ENCODE assay signal across 9 cellular contexts in genomic region chr18:2948038-2948437, GRCh38.
DNase-seq lines count a peak whose midpoint lies in the region; ATAC-seq and TF ChIP-seq lines count a peak whose summit lies in the region.
"Had no signal": no experiment of that assay in that cellular context is flagged by ENCODE, and none has a peak within 500 bp of the region (broad histone marks: within the 10 kb centered on the region; RNA-seq: fewer than 3 reads in every experiment).

No MANE protein-coding gene starts in this region.

- no peaks in the 10 kb centered on the region for H3K79me2 ChIP-seq in smooth muscle cell (ENCODE audit: low read depth)

- H3K4me1 ChIP-seq in cardiac muscle cell (ENCODE audit: low read depth) (peaks cover 7% of the 10 kb centered on the region), smooth muscle cell (ENCODE audit: low read depth) (no peaks in the 10 kb centered on the region), spleen (peaks cover 0 to 39% (median 3%) of the 10 kb centered on the region in 6 donors)

- 57% methylated on average over 3 of the region's 3 CpGs for WGBS in smooth muscle cell (ENCODE audit: low lambda C conversion rate)
- WGBS in spleen, 5 donors = 43 to 57% (median 44%) methylated on average over 3 of the region's 3 CpGs

- DNase-seq in NCI-H82 (lab: John Stamatoyannopoulos, UW) (peak; percentile 16), NCI-H82 treated with DMSO at 0.1 percent for 48 hours (lab: John Stamatoyannopoulos, UW; ENCODE audit: unreplicated experiment) (no peak), cardiac muscle cell (ENCODE audit: low read depth in 1 of 2, low spot score in 1 of 2) (peak; percentile 42 to 78), smooth muscle cell (lab: John Stamatoyannopoulos, UW; ENCODE audit: unreplicated experiment) (no peak), SKM-1 treated with dmso at 0.1 percent for 144 hours (lab: John Stamatoyannopoulos, UW; ENCODE audit: unreplicated experiment) (no peak), spleen (no peak)
- DNase-seq: CD4-positive, CD25-positive, alpha-beta regulatory T cell had no signal

- ATAC-seq in SK-N-SH treated with all-trans-retinoic acid at 6 μM for 48 hours = peak; percentile 65; the same call in 2 of the 3 replicates
- no peak for ATAC-seq in HG03097 (IDR thresholded peaks at IDR 0.05; ENCODE audit: low FRiP score, unreplicated experiment)

- H3K36me3 ChIP-seq in cardiac muscle cell (peaks cover 23% of the 10 kb centered on the region), smooth muscle cell (ENCODE audit: low read depth) (peaks cover 17% of the 10 kb centered on the region), spleen (peaks cover 0 to 78% (median 41%) of the 10 kb centered on the region in 6 donors)

- H3K27me3 ChIP-seq in cardiac muscle cell (no peaks in the 10 kb centered on the region), smooth muscle cell (ENCODE audit: low read depth) (no peaks in the 10 kb centered on the region), spleen (replicated peaks in 1 of 7) (no peaks in the 10 kb centered on the region)

- H3K27ac ChIP-seq in cardiac muscle cell = peak overlapping the region; percentile 48
- no peak overlapping the region for H3K27ac ChIP-seq in smooth muscle cell (ENCODE audit: low read depth)
- H3K27ac ChIP-seq in spleen = no peak overlapping the region

- intact Hi-C loops in spleen (cut with DNase I; ENCODE audit: low total_unique reads) = no loop called here

- H3K9me3 ChIP-seq in cardiac muscle cell (ENCODE audit: low read depth) (no peaks in the 10 kb centered on the region), smooth muscle cell (replicated peaks; ENCODE audit: low read depth) (no peaks in the 10 kb centered on the region), spleen (no peaks in the 10 kb centered on the region)

- peaks cover 6% of the 10 kb centered on the region for H4K20me1 ChIP-seq in smooth muscle cell (ENCODE audit: low read depth)

- H3F3A ChIP-seq in smooth muscle cell (ENCODE audit: low read depth) = no peaks in the 10 kb centered on the region

- no peak overlapping the region for H2AFZ ChIP-seq in smooth muscle cell (ENCODE audit: low read depth)

- no peak overlapping the region for H3K4me2 ChIP-seq in smooth muscle cell

- no peak overlapping the region for H3K9ac ChIP-seq in smooth muscle cell (ENCODE audit: low read depth)

- TF ChIP-seq CTCF in cardiac muscle cell (IDR thresholded peaks at IDR 0.05; ENCODE audit: low read depth, low read length) (peak; percentile 50), smooth muscle cell (IDR thresholded peaks at IDR 0.05; ENCODE audit: borderline replicate concordance, insufficient read depth, poor library complexity, severe bottlenecking) (peak; percentile 33), spleen (IDR thresholded peaks at IDR 0.05 in 8 of 11, conservative IDR thresholded peaks at IDR 0.05 in 3 of 11) (peak in 1 of 11 experiments; percentile 27)

- no peak for TF ChIP-seq POLR2A in spleen (IDR thresholded peaks at IDR 0.05)

- no peak overlapping the region for H3K4me3 ChIP-seq in cardiac muscle cell
- H3K4me3 ChIP-seq in smooth muscle cell = no peak overlapping the region
- no peak overlapping the region for H3K4me3 ChIP-seq in spleen

TF ChIP-seq in SK-N-SH treated with all-trans-retinoic acid at 6 μM for 48 hours, 23 proteins besides CTCF, POLR2A, EP300 and RAD21:
- TF ChIP-seq CSDC2 (CRISPR knock-in tag; IDR thresholded peaks at IDR 0.05) = no peak
- TF ChIP-seq ZNF8 (CRISPR knock-in tag; IDR thresholded peaks at IDR 0.05) = no peak
- no peak for TF ChIP-seq ZFP30 (CRISPR knock-in tag; IDR thresholded peaks at IDR 0.05)
- TF ChIP-seq BACH2 (CRISPR knock-in tag; IDR thresholded peaks at IDR 0.05; ENCODE audit: borderline replicate concordance) = no peak
- no peak for TF ChIP-seq POU6F1 (CRISPR knock-in tag; IDR thresholded peaks at IDR 0.05; ENCODE audit: borderline replicate concordance, low read depth)
- no peak for TF ChIP-seq TOX (CRISPR knock-in tag; IDR thresholded peaks at IDR 0.05; ENCODE audit: borderline replicate concordance)
- TF ChIP-seq RARB (CRISPR knock-in tag; IDR thresholded peaks at IDR 0.05) = no peak
- TF ChIP-seq ISL1 (CRISPR knock-in tag; IDR thresholded peaks at IDR 0.05) = no peak
- TF ChIP-seq ZC3H10 (CRISPR knock-in tag; IDR thresholded peaks at IDR 0.05) = no peak
- no peak for TF ChIP-seq SNAI2 (CRISPR knock-in tag; IDR thresholded peaks at IDR 0.05)
- TF ChIP-seq PATZ1 (CRISPR knock-in tag; IDR thresholded peaks at IDR 0.05; ENCODE audit: borderline replicate concordance) = no peak
- no peak for TF ChIP-seq CREB5 (CRISPR knock-in tag; IDR thresholded peaks at IDR 0.05; ENCODE audit: low read depth)
- TF ChIP-seq ARNTL (CRISPR knock-in tag; IDR thresholded peaks at IDR 0.05; ENCODE audit: borderline replicate concordance, low read depth) = no peak
- TF ChIP-seq TCF4 (CRISPR knock-in tag; IDR thresholded peaks at IDR 0.05; ENCODE audit: borderline replicate concordance) = no peak
- no peak for TF ChIP-seq ZFP3 (CRISPR knock-in tag; IDR thresholded peaks at IDR 0.05)
- no peak for TF ChIP-seq OSR1 (CRISPR knock-in tag; IDR thresholded peaks at IDR 0.05)
- no peak for TF ChIP-seq CSRNP3 (CRISPR knock-in tag; IDR thresholded peaks at IDR 0.05)
- no peak for TF ChIP-seq GLIS3 (CRISPR knock-in tag; IDR thresholded peaks at IDR 0.05)
- no peak for TF ChIP-seq ZNF565 (CRISPR knock-in tag; conservative IDR thresholded peaks at IDR 0.05; ENCODE audit: low read depth)

Comparison
In these comparisons a context has a peak if more than half of its experiments do, and no peak if none do; other contexts are left out.
1. DNase-seq: peak in NCI-H82 (single experiment) and cardiac muscle cell (2 of 2); none in NCI-H82 treated with DMSO at 0.1 percent for 48 hours (single experiment), smooth muscle cell (single experiment), SKM-1 treated with dmso at 0.1 percent for 144 hours (single experiment) and spleen (single experiment).